In genomic region chr1:93910305-93910704, GRCh38 we compare ENCODE assay signal across 9 cellular contexts. TPM values are rescaled to one million over a fixed set of nuclear protein-coding genes. Genes with fewer than 3 reads are reported as not detected.
A peak's percentile ranks its signal among the peaks of the same experiment; 100 is the strongest.
DNase-seq lines count a peak whose midpoint lies in the region; ATAC-seq, FAIRE-seq and TF ChIP-seq lines count a peak whose summit lies in the region.
"Had no signal": no experiment of that assay in that cellular context is flagged by ENCODE, and none has a peak within 500 bp of the region (broad histone marks: within the 10 kb centered on the region; RNA-seq: fewer than 3 reads in every experiment).

No MANE protein-coding gene starts in this region.

- H3K4me2 ChIP-seq in BLaER1 (peak overlapping the region; percentile 91), astrocyte (ENCODE audit: low read length) (peak overlapping the region; percentile 95)

- H3K4me3 ChIP-seq in BLaER1 (peak overlapping the region; percentile 96; the same call in 1 of the 2 replicates), HUES6 (ENCODE audit: low read depth, low read length) (peak overlapping the region; percentile 86), astrocyte (ENCODE audit: insufficient read depth, low read depth, low read length) (no peak overlapping the region)

- peaks cover 20% of the 10 kb centered on the region for H3K4me1 ChIP-seq in BLaER1
- H3K4me1 ChIP-seq in HUES6 (ENCODE audit: control insufficient read depth, insufficient read depth, low read length) = peaks cover 16% of the 10 kb centered on the region; the same call in 1 of the 2 replicates
- H3K4me1 ChIP-seq in astrocyte (ENCODE audit: insufficient read depth, low read length) = peaks cover 10% of the 10 kb centered on the region

- peaks cover 13% of the 10 kb centered on the region for H3K4me1 Mint-ChIP-seq in astrocyte (ENCODE audit: low read depth, unreplicated experiment)
- peaks cover 13% of the 10 kb centered on the region for H3K4me1 Mint-ChIP-seq in nephron

- TF ChIP-seq CTCF in astrocyte (IDR thresholded peaks at IDR 0.05; ENCODE audit: insufficient read depth, low read depth, low read length) (no peak), nephron (IDR thresholded peaks at IDR 0.05; ENCODE audit: unreplicated experiment in 3 of 3) (no peak), omental fat pad (IDR thresholded peaks at IDR 0.05) (no peak)

- peaks cover 5% of the 10 kb centered on the region for H3K27me3 Mint-ChIP-seq in astrocyte (ENCODE audit: low read depth, unreplicated experiment)
- peaks cover 26% of the 10 kb centered on the region for H3K27me3 Mint-ChIP-seq in nephron (ENCODE audit: low read depth)

- H3K36me3 Mint-ChIP-seq in astrocyte (ENCODE audit: low read depth, unreplicated experiment) = no peaks in the 10 kb centered on the region
- no peaks in the 10 kb centered on the region for H3K36me3 Mint-ChIP-seq in nephron (ENCODE audit: low read depth)

- H3K9me3 ChIP-seq in BLaER1 = peaks cover 5% of the 10 kb centered on the region
- H3K9me3 ChIP-seq in HUES6 (ENCODE audit: control insufficient read depth, insufficient read depth, low read depth, low read length) = no peaks in the 10 kb centered on the region
- H3K9me3 ChIP-seq in astrocyte (ENCODE audit: insufficient read depth, low read depth, low read length) = no peaks in the 10 kb centered on the region

- FAIRE-seq in astrocyte (lab: Jason Lieb, UNC) = no peak

- H3K9me3 Mint-ChIP-seq in astrocyte (ENCODE audit: unreplicated experiment) (peaks cover 7% of the 10 kb centered on the region), nephron (peaks cover 20% of the 10 kb centered on the region)

- no peak for ATAC-seq in omental fat pad (ENCODE audit: low FRiP score)

- peak overlapping the region; percentile 86 for H3K27ac Mint-ChIP-seq in astrocyte (ENCODE audit: unreplicated experiment)
- peak overlapping the region; percentile 39 to 65 (median 42) for H3K27ac Mint-ChIP-seq in nephron

- H2AFZ ChIP-seq in astrocyte (ENCODE audit: low read depth, low read length) = no peak overlapping the region

- H4K20me1 ChIP-seq in BLaER1 (no peaks in the 10 kb centered on the region), astrocyte (ENCODE audit: insufficient read depth, low read length) (peaks cover 31% of the 10 kb centered on the region)

- H3K36me3 ChIP-seq in BLaER1 (no peaks in the 10 kb centered on the region), HUES6 (ENCODE audit: control insufficient read depth, insufficient read depth, low read length) (no peaks in the 10 kb centered on the region), astrocyte (ENCODE audit: insufficient read depth, low read length) (no peaks in the 10 kb centered on the region)

- H3K9ac ChIP-seq in BLaER1 (no peak overlapping the region), HUES6 (ENCODE audit: low read length) (no peak overlapping the region), astrocyte (ENCODE audit: low read length) (no peak overlapping the region)

- no peaks in the 10 kb centered on the region for H3K27me3 ChIP-seq in BLaER1
- H3K27me3 ChIP-seq in HUES6 (ENCODE audit: control insufficient read depth, insufficient read depth, low read length) = no peaks in the 10 kb centered on the region
- H3K27me3 ChIP-seq in astrocyte (ENCODE audit: insufficient read depth, low read length) = no peaks in the 10 kb centered on the region

- no peak for DNase-seq in astrocyte (ENCODE audit: low read depth)
- DNase-seq in epidermal melanocyte (ENCODE audit: insufficient read length, low spot score) = no peak
- DNase-seq in NCI-H146 (lab: John Stamatoyannopoulos, UW) = no peak
- DNase-seq in omental fat pad (ENCODE audit: low spot score) = no peak
- no peak for DNase-seq in effector CD4-positive, alpha-beta T cell
- DNase-seq: NCI-H2107 had no signal

- H3K4me3 Mint-ChIP-seq in astrocyte (ENCODE audit: unreplicated experiment) = peak overlapping the region; percentile 85
- H3K4me3 Mint-ChIP-seq in nephron = peak overlapping the region; percentile 75 to 87 (median 85)

- H3K27ac ChIP-seq in BLaER1 = no peak overlapping the region
- no peak overlapping the region for H3K27ac ChIP-seq in HUES6 (ENCODE audit: low read depth, low read length)
- no peak overlapping the region for H3K27ac ChIP-seq in astrocyte (ENCODE audit: low read depth, low read length)

- H3K79me2 ChIP-seq in astrocyte (ENCODE audit: insufficient read depth, low read length) = peaks cover 36% of the 10 kb centered on the region

RNA-seq across cellular contexts. Expression of gene GCLM, which starts 1.1 kb away (rescaled TPM):
- total RNA-seq in astrocyte (27.5 TPM in 2 replicates), omental fat pad (10 to 100 TPM; 16.7 to 43.2 (median 27.7) TPM)

RNA-seq across cellular contexts. Expression of gene DNTTIP2, which starts 31.3 kb away (rescaled TPM):
- total RNA-seq in astrocyte = 47.5 and 55.3 TPM in 2 replicates
- 10 to 100 TPM; 26.4 to 63.5 (median 41.0) TPM for total RNA-seq in omental fat pad
